Comparison of ENCODE assay signal across 14 cellular contexts in the genomic region with DNA sequence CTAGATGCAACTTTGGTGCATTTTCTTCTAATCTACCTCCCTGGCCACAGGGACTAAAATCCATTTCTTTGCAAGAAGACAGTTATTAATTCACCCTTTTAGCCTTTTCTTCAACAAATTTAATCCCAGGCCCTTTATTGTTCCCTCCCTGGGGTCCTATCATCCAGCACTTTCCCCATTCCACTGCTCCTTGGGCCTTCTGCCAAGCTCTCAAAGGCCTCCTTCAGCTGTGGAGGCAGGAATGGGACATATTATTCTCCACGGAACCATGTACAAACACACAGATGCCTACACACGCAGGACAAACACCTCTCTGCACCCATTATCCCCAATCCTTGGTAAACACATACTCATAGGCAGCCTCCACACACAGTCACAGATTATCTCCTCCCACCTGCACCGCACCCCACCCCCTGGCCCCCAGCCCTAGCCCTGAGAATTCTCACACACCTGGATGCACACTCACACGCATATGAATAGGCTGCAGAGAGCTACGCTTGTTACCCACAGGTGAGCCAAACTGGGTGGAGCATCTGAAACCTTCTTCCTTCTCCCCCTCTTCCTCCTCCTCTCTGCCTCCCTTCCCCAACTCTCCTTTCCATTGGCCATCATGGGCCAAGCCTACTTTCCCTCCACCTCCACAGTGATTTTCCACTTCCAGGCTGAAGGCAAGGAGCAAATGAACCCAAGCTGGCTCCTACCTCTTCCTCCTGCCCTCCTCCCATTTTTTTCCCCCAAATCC. TPM values are rescaled to one million over a fixed set of nuclear protein-coding genes. Genes with fewer than 3 reads are reported as not detected.
DNase-seq lines count a peak whose midpoint lies in the region; ATAC-seq, FAIRE-seq and TF ChIP-seq lines count a peak whose summit lies in the region.
"Had no signal": no experiment of that assay in that cellular context is flagged by ENCODE, and none has a peak within 500 bp of the region (broad histone marks: within the 10 kb centered on the region; RNA-seq: fewer than 3 reads in every experiment).

No MANE protein-coding gene starts in this region.

- no peak for ATAC-seq in activated naive CD8-positive, alpha-beta T cell treated with anti-CD3 and anti-CD28 coated beads, Interleukin-2, amount 10 ng/mL, durations not matched to agents 7 days and 5 days (ENCODE audit: low read depth)
- no peak for ATAC-seq in memory B cell (ENCODE audit: low read depth)
- no peak for ATAC-seq in aorta (ENCODE audit: low FRiP score)

- FAIRE-seq in astrocyte (lab: Jason Lieb, UNC) = no peak
- FAIRE-seq: endometrium had no signal

- WGBS in aorta, 2 donors = 63 to 82% methylated on average over 5 of the region's 5 CpGs

- intact Hi-C loops in aorta (cut with DNase I) = no loop called here

- H3K9ac ChIP-seq in astrocyte (ENCODE audit: low read length) = no peak overlapping the region

- no peaks in the 10 kb centered on the region for H3K9me3 ChIP-seq in astrocyte (ENCODE audit: insufficient read depth, low read depth, low read length)
- H3K9me3 ChIP-seq in aorta (ENCODE audit: control insufficient read depth, low read length) = no peaks in the 10 kb centered on the region

- H3K27ac Mint-ChIP-seq in activated naive CD8-positive, alpha-beta T cell treated with anti-CD3 and anti-CD28 coated beads, Interleukin-2, amount 10 ng/mL, durations not matched to agents 7 days and 5 days = peak overlapping the region; percentile 55
- H3K27ac Mint-ChIP-seq in activated naive CD8-positive, alpha-beta T cell treated with anti-CD3 and anti-CD28 coated beads for 36 hours = no peak overlapping the region
- H3K27ac Mint-ChIP-seq in astrocyte (ENCODE audit: unreplicated experiment) = peak overlapping the region; percentile 99
- H3K27ac Mint-ChIP-seq in memory B cell = peak overlapping the region; percentile 97

- no peak overlapping the region for H3K4me2 ChIP-seq in astrocyte (ENCODE audit: low read length)

- no peak overlapping the region for H2AFZ ChIP-seq in astrocyte (ENCODE audit: low read depth, low read length)

- peaks cover 21% of the 10 kb centered on the region for H3K36me3 Mint-ChIP-seq in activated naive CD8-positive, alpha-beta T cell treated with anti-CD3 and anti-CD28 coated beads, Interleukin-2, amount 10 ng/mL, durations not matched to agents 7 days and 5 days
- peaks cover 15% of the 10 kb centered on the region for H3K36me3 Mint-ChIP-seq in activated naive CD8-positive, alpha-beta T cell treated with anti-CD3 and anti-CD28 coated beads for 36 hours
- H3K36me3 Mint-ChIP-seq in astrocyte (ENCODE audit: low read depth, unreplicated experiment) (peaks cover 12% of the 10 kb centered on the region), memory B cell (peaks cover 19% of the 10 kb centered on the region)

- DNase-seq in activated naive CD8-positive, alpha-beta T cell treated with anti-CD3 and anti-CD28 coated beads, Interleukin-2, amount 10 ng/mL, durations not matched to agents 7 days and 5 days = no peak
- DNase-seq in activated naive CD8-positive, alpha-beta T cell treated with anti-CD3 and anti-CD28 coated beads for 36 hours = no peak
- no peak for DNase-seq in astrocyte (ENCODE audit: low read depth)
- DNase-seq in memory B cell (ENCODE audit: low spot score in 2 of 2) = no peak
- DNase-seq in aorta = peak; percentile 29 to 40
- no peak for DNase-seq in NCI-H1092 (lab: John Stamatoyannopoulos, UW)
- no peak for DNase-seq in activated CD4-positive, alpha-beta T cell treated with anti-CD3 and anti-CD28 coated beads for 4 hours
- DNase-seq in globus pallidus (ENCODE audit: low spot score) = no peak
- DNase-seq: kidney glomerular epithelial cell, NCI-H1436 treated with DMSO at 0.1 percent for 48 hours had no signal

- no peaks in the 10 kb centered on the region for H3K27me3 Mint-ChIP-seq in activated naive CD8-positive, alpha-beta T cell treated with anti-CD3 and anti-CD28 coated beads, Interleukin-2, amount 10 ng/mL, durations not matched to agents 7 days and 5 days
- H3K27me3 Mint-ChIP-seq in activated naive CD8-positive, alpha-beta T cell treated with anti-CD3 and anti-CD28 coated beads for 36 hours = no peaks in the 10 kb centered on the region
- no peaks in the 10 kb centered on the region for H3K27me3 Mint-ChIP-seq in astrocyte (ENCODE audit: low read depth, unreplicated experiment)
- H3K27me3 Mint-ChIP-seq in memory B cell = no peaks in the 10 kb centered on the region

- peaks cover 8% of the 10 kb centered on the region for H3K36me3 ChIP-seq in astrocyte (ENCODE audit: insufficient read depth, low read length)
- H3K36me3 ChIP-seq in aorta (ENCODE audit: control insufficient read depth in 1 of 2, insufficient read depth in 2 of 2, low read length in 1 of 2) = peaks cover 2 to 4% of the 10 kb centered on the region in 2 donors

- no peak overlapping the region for H3K4me3 Mint-ChIP-seq in activated naive CD8-positive, alpha-beta T cell treated with anti-CD3 and anti-CD28 coated beads, Interleukin-2, amount 10 ng/mL, durations not matched to agents 7 days and 5 days
- H3K4me3 Mint-ChIP-seq in activated naive CD8-positive, alpha-beta T cell treated with anti-CD3 and anti-CD28 coated beads for 36 hours = no peak overlapping the region
- no peak overlapping the region for H3K4me3 Mint-ChIP-seq in astrocyte (ENCODE audit: unreplicated experiment)
- H3K4me3 Mint-ChIP-seq in memory B cell = no peak overlapping the region

- H3K27me3 ChIP-seq in astrocyte (ENCODE audit: insufficient read depth, low read length) = no peaks in the 10 kb centered on the region
- no peaks in the 10 kb centered on the region for H3K27me3 ChIP-seq in aorta (ENCODE audit: control insufficient read depth in 1 of 2, insufficient read depth in 2 of 2, low read length in 1 of 2)

- peaks cover 69% of the 10 kb centered on the region for H3K4me1 ChIP-seq in astrocyte (ENCODE audit: insufficient read depth, low read length)
- peaks cover 0 to 2% of the 10 kb centered on the region in 2 donors for H3K4me1 ChIP-seq in aorta (ENCODE audit: control insufficient read depth in 1 of 2, insufficient read depth in 2 of 2, low read length in 2 of 2)

- H3K4me3 ChIP-seq in astrocyte (ENCODE audit: insufficient read depth, low read depth, low read length) = no peak overlapping the region
- H3K4me3 ChIP-seq in aorta (ENCODE audit: low read length in 2 of 2) = no peak overlapping the region

- H3K79me2 ChIP-seq in astrocyte (ENCODE audit: insufficient read depth, low read length) = peaks cover 9% of the 10 kb centered on the region

- H3K9me3 Mint-ChIP-seq in activated naive CD8-positive, alpha-beta T cell treated with anti-CD3 and anti-CD28 coated beads, Interleukin-2, amount 10 ng/mL, durations not matched to agents 7 days and 5 days = no peaks in the 10 kb centered on the region
- H3K9me3 Mint-ChIP-seq in activated naive CD8-positive, alpha-beta T cell treated with anti-CD3 and anti-CD28 coated beads for 36 hours = no peaks in the 10 kb centered on the region
- no peaks in the 10 kb centered on the region for H3K9me3 Mint-ChIP-seq in astrocyte (ENCODE audit: unreplicated experiment)
- H3K9me3 Mint-ChIP-seq in memory B cell = no peaks in the 10 kb centered on the region

- POLR2A ChIA-PET in activated naive CD8-positive, alpha-beta T cell treated with anti-CD3 and anti-CD28 coated beads, Interleukin-2, amount 10 ng/mL, durations not matched to agents 7 days and 5 days (lab: Charles Lee) = interaction anchor here (3.6 kb wide), 1 partner anchor 11 kb away, joined by 26 read pairs; the partner anchor contains the start of gene TAGLN2

- no peak for TF ChIP-seq CTCF in astrocyte (IDR thresholded peaks at IDR 0.05; ENCODE audit: insufficient read depth, low read depth, low read length)

- no peak overlapping the region for H3K27ac ChIP-seq in astrocyte (ENCODE audit: low read depth, low read length)
- no peak overlapping the region for H3K27ac ChIP-seq in aorta (ENCODE audit: low read depth in 1 of 2, low read length in 2 of 2)
- H3K27ac ChIP-seq: C4-2B had no signal

- peaks cover 59% of the 10 kb centered on the region for H3K4me1 Mint-ChIP-seq in activated naive CD8-positive, alpha-beta T cell treated with anti-CD3 and anti-CD28 coated beads, Interleukin-2, amount 10 ng/mL, durations not matched to agents 7 days and 5 days
- peaks cover 56% of the 10 kb centered on the region for H3K4me1 Mint-ChIP-seq in activated naive CD8-positive, alpha-beta T cell treated with anti-CD3 and anti-CD28 coated beads for 36 hours
- H3K4me1 Mint-ChIP-seq in astrocyte (ENCODE audit: low read depth, unreplicated experiment) (peaks cover 89% of the 10 kb centered on the region), memory B cell (peaks cover 53% of the 10 kb centered on the region)

- H4K20me1 ChIP-seq in astrocyte (ENCODE audit: insufficient read depth, low read length) = peaks cover 16% of the 10 kb centered on the region

RNA-seq across cellular contexts. Expression of gene TAGLN2, which starts 11.7 kb away (rescaled TPM):
- total RNA-seq in activated naive CD8-positive, alpha-beta T cell treated with anti-CD3 and anti-CD28 coated beads, Interleukin-2, amount 10 ng/mL, durations not matched to agents 7 days and 5 days = 100 to 1,000 TPM; 384 to 388 TPM
- 100 to 1,000 TPM; 463 to 489 TPM for total RNA-seq in activated naive CD8-positive, alpha-beta T cell treated with anti-CD3 and anti-CD28 coated beads for 36 hours
- total RNA-seq in astrocyte (614 and 688 TPM in 2 replicates), aorta (100 to 1,000 TPM; 316 to 350 TPM)
- 100 to 1,000 TPM; 349 to 383 TPM for polyA plus RNA-seq in aorta

RNA-seq across cellular contexts. Expression of gene CFAP45, which starts 13.7 kb away (rescaled TPM):
- total RNA-seq in activated naive CD8-positive, alpha-beta T cell treated with anti-CD3 and anti-CD28 coated beads, Interleukin-2, amount 10 ng/mL, durations not matched to agents 7 days and 5 days = 1 to 10 TPM; 1.3 to 1.6 TPM
- total RNA-seq in activated naive CD8-positive, alpha-beta T cell treated with anti-CD3 and anti-CD28 coated beads for 36 hours = under 1 TPM; 0.78 to 0.80 TPM
- total RNA-seq in astrocyte (3.2 and 4.3 TPM in 2 replicates), aorta (1 to 10 TPM; 2.5 to 2.7 TPM)
- 1 to 10 TPM in 1 of 2 donors, not detected in 1; 2.7 TPM for polyA plus RNA-seq in aorta

RNA-seq across cellular contexts. Expression of gene IGSF9, which starts 31.8 kb away (rescaled TPM):
- not detected for total RNA-seq in activated naive CD8-positive, alpha-beta T cell treated with anti-CD3 and anti-CD28 coated beads, Interleukin-2, amount 10 ng/mL, durations not matched to agents 7 days and 5 days
- total RNA-seq in activated naive CD8-positive, alpha-beta T cell treated with anti-CD3 and anti-CD28 coated beads for 36 hours = under 1 TPM in 1 of 2 experiments, not detected in 1; 0.08 TPM
- total RNA-seq in astrocyte (0.89 and 2.1 TPM in 2 replicates), aorta (under 1 TPM in 1 of 2 donors, not detected in 1; 0.30 TPM)
- polyA plus RNA-seq in aorta = 1 to 10 TPM in 1 of 2 donors, under 1 TPM in 1; 0.05 to 1.0 TPM

RNA-seq across cellular contexts. Expression of gene SLAMF9, which starts 40.4 kb away (rescaled TPM):
- not detected for total RNA-seq in activated naive CD8-positive, alpha-beta T cell treated with anti-CD3 and anti-CD28 coated beads, Interleukin-2, amount 10 ng/mL, durations not matched to agents 7 days and 5 days
- not detected for total RNA-seq in activated naive CD8-positive, alpha-beta T cell treated with anti-CD3 and anti-CD28 coated beads for 36 hours
- total RNA-seq in astrocyte (0.43 TPM in 1 of 2 replicates, not detected in the other), aorta (not detected)
- polyA plus RNA-seq in aorta = not detected
- total RNA-seq: H4 had no signal

RNA-seq across cellular contexts. Expression of gene VSIG8, which starts 51.2 kb away (rescaled TPM):
- total RNA-seq in activated naive CD8-positive, alpha-beta T cell treated with anti-CD3 and anti-CD28 coated beads, Interleukin-2, amount 10 ng/mL, durations not matched to agents 7 days and 5 days = not detected
- total RNA-seq in activated naive CD8-positive, alpha-beta T cell treated with anti-CD3 and anti-CD28 coated beads for 36 hours = not detected
- not detected in 2 replicates for total RNA-seq in astrocyte
- total RNA-seq in aorta = under 1 TPM in 1 of 2 donors, not detected in 1; 0.21 TPM
- polyA plus RNA-seq in aorta = under 1 TPM in 1 of 2 donors, not detected in 1; 0.56 TPM
- total RNA-seq: subcutaneous adipose tissue had no signal

Comparison
In these comparisons a context has a peak if more than half of its experiments do, and no peak if none do; other contexts are left out.
1. DNase-seq: peak in aorta (2 of 2); none in activated naive CD8-positive, alpha-beta T cell treated with anti-CD3 and anti-CD28 coated beads, Interleukin-2, amount 10 ng/mL, durations not matched to agents 7 days and 5 days (single experiment), activated naive CD8-positive, alpha-beta T cell treated with anti-CD3 and anti-CD28 coated beads for 36 hours (single experiment), astrocyte (single experiment), memory B cell (0 of 2), NCI-H1092 (single experiment), activated CD4-positive, alpha-beta T cell treated with anti-CD3 and anti-CD28 coated beads for 4 hours (0 of 2) and globus pallidus (single experiment).